Comparison of ENCODE assay signal across 1 cellular context in the genomic region with DNA sequence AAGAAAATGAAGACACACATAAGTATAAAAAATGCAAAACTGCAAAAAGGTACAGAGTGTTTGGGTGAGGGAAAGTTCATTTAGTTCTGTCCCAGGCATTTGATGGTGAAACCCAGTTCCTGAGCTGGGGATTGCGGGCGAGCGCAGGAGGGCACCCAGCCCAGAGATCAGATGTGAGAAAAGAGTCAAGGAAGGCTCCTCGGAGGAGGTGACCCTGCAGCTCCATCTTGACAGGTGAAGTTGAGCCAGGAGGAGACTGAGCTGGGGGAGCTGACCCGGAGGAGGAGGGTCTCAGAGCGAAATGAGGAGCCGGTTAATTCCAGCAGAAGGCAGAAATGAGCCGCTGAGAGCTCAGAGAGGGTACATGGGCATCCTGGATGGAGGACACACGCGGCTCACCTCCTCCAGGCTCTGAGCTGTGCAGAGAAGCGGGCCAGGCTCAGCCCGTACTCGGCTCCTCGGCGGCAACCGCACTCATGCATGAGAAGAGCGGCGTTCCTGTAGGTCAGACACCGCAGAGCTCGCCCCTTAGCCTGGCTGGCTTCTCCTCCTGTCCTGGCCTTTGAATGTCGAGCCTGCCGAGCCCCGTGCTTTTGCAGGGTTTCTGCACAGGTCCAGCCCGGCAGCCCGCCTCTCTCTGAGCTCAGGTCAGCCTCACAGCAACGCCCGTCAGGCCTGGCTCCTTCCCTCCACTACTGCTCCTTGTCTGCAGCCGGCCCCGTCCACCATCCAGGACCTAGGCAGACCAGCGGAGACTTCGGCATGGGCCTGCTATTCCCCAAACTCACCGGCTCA.
TF ChIP-seq lines count a peak whose summit lies in the region.

No MANE protein-coding gene starts in this region.

TF ChIP-seq in IMR-90, 13 proteins besides CTCF, POLR2A, EP300 and RAD21:
- TF ChIP-seq, protein P1, sequence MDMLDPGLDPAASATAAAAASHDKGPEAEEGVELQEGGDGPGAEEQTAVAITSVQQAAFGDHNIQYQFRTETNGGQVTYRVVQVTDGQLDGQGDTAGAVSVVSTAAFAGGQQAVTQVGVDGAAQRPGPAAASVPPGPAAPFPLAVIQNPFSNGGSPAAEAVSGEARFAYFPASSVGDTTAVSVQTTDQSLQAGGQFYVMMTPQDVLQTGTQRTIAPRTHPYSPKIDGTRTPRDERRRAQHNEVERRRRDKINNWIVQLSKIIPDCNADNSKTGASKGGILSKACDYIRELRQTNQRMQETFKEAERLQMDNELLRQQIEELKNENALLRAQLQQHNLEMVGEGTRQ (IDR thresholded peaks at IDR 0.05; ENCODE audit: low read depth, low read length), result no peak
- TF ChIP-seq MAFK (IDR thresholded peaks at IDR 0.05; ENCODE audit: low read depth, low read length), result no peak
- TF ChIP-seq RCOR1 (IDR thresholded peaks at IDR 0.05; ENCODE audit: insufficient replicate concordance, low read length), result no peak
- TF ChIP-seq NFE2L2 (IDR thresholded peaks at IDR 0.05; ENCODE audit: low read depth, low read length), result no peak
- no peak for TF ChIP-seq BHLHE40 (IDR thresholded peaks at IDR 0.05; ENCODE audit: low read depth, low read length)
- no peak for TF ChIP-seq SMC3 (IDR thresholded peaks at IDR 0.05; ENCODE audit: low read depth, low read length)
- TF ChIP-seq RFX5 (IDR thresholded peaks at IDR 0.05; ENCODE audit: low read depth, low read length), result no peak
- no peak for TF ChIP-seq FOS (IDR thresholded peaks at IDR 0.05; ENCODE audit: low read depth, low read length)
